Comparison of ENCODE assay signal across 17 cellular contexts in the genomic region with DNA sequence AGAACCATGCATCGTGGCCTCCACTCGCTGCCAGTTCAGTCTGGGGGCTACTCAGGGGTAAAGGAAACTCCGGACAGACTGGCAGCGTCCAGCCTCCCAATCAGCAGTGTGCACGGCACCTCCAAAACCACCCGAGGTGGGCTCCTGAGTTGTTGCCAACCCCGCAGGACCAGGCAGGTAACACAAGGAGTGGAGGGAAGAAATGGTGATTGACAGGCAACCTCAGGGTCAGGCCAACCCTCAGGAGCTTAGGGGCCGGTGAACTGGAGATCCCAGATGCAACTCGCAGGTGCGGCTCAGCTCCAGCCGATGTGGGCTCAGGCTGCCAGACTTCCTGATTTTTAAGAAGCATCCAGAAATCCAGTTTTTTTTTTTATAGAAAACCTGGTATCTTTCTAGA. TPM values are rescaled to one million over a fixed set of nuclear protein-coding genes. Genes with fewer than 3 reads are reported as not detected.
A peak's percentile ranks its signal among the peaks of the same experiment; 100 is the strongest.
DNase-seq lines count a peak whose midpoint lies in the region; ATAC-seq and TF ChIP-seq lines count a peak whose summit lies in the region.
"Had no signal": no experiment of that assay in that cellular context is flagged by ENCODE, and none has a peak within 500 bp of the region (broad histone marks: within the 10 kb centered on the region; RNA-seq: fewer than 3 reads in every experiment).

No MANE protein-coding gene starts in this region.

- H3K27ac Mint-ChIP-seq in chondrocyte (ENCODE audit: unreplicated experiment), result no peak overlapping the region

- intact Hi-C loops in upper lobe of right lung (cut with DNase I), result no loop called here

- no peak for ATAC-seq in upper lobe of right lung
- ATAC-seq in HG02981 (IDR thresholded peaks at IDR 0.05; ENCODE audit: unreplicated experiment), result no peak
- ATAC-seq: A549, HCT116 had no signal

- no peaks in the 10 kb centered on the region for H3K27me3 ChIP-seq in upper lobe of right lung

- CTCF ChIA-PET in HEK293T (lab: Yijun Ruan, JAX), result no interaction called here

- no peaks in the 10 kb centered on the region for H3K27me3 Mint-ChIP-seq in chondrocyte (ENCODE audit: low read depth)
- H3K27me3 Mint-ChIP-seq: CD4-positive, alpha-beta memory T cell had no signal

- no peak overlapping the region for H3K27ac ChIP-seq in upper lobe of right lung
- H3K27ac ChIP-seq: 22Rv1, A549, C4-2B, GM23248 had no signal

- POLR2A ChIA-PET in HEK293T (lab: Yijun Ruan, JAX), result no interaction called here

- H3K36me3 ChIP-seq in upper lobe of right lung, result no peaks in the 10 kb centered on the region

- peaks cover 5% of the 10 kb centered on the region for H3K4me1 Mint-ChIP-seq in chondrocyte (ENCODE audit: low read depth)
- H3K4me1 Mint-ChIP-seq: CD4-positive, alpha-beta memory T cell had no signal

- H3K9me3 ChIP-seq in upper lobe of right lung, result no peaks in the 10 kb centered on the region
- H3K9me3 ChIP-seq: A549 had no signal

- H3K4me3 Mint-ChIP-seq in chondrocyte (ENCODE audit: unreplicated experiment), result no peak overlapping the region
- H3K4me3 Mint-ChIP-seq: CD4-positive, alpha-beta memory T cell had no signal

- H3K9me3 Mint-ChIP-seq in chondrocyte (ENCODE audit: low read depth), result no peaks in the 10 kb centered on the region
- H3K9me3 Mint-ChIP-seq: CD4-positive, alpha-beta memory T cell had no signal

- no peak for TF ChIP-seq CTCF in chondrocyte (IDR thresholded peaks at IDR 0.05)
- no peak for TF ChIP-seq CTCF in upper lobe of right lung (IDR thresholded peaks at IDR 0.05)

- H3K4me1 ChIP-seq in upper lobe of right lung, result no peaks in the 10 kb centered on the region
- H3K4me1 ChIP-seq: A549 had no signal

- H3K4me3 ChIP-seq in upper lobe of right lung, result no peak overlapping the region
- H3K4me3 ChIP-seq: A549, GM23248 had no signal

- DNase-seq in activated CD4-positive, CD25-positive, alpha-beta regulatory T cell treated with anti-CD3 and anti-CD28 coated beads, Interleukin-2, amount 50 U/mL, for 72 hours, result peak; percentile 9
- DNase-seq in activated CD4-positive, CD25-positive, alpha-beta regulatory T cell (lab: John Stamatoyannopoulos, UW), result no peak
- DNase-seq in HEK293T (ENCODE audit: extremely low spot score), result no peak
- peak; percentile 55 for DNase-seq in chondrocyte (ENCODE audit: low spot score)
- DNase-seq in upper lobe of right lung, result peak; percentile 48
- no peak for DNase-seq in SIG-M5 treated with dmso at 0.1 percent for 504 hours (lab: John Stamatoyannopoulos, UW; ENCODE audit: unreplicated experiment)
- DNase-seq: AML-193; CD4-positive, alpha-beta memory T cell; DMS153; DMS79; GDM1; GM23248 had no signal

- peaks cover 5% of the 10 kb centered on the region for H3K36me3 Mint-ChIP-seq in chondrocyte (ENCODE audit: low read depth)
- H3K36me3 Mint-ChIP-seq: CD4-positive, alpha-beta memory T cell had no signal

TF ChIP-seq in HEK293T, 16 proteins besides CTCF, POLR2A, EP300 and RAD21:
- TF ChIP-seq HDGF (IDR thresholded peaks at IDR 0.05; ENCODE audit: borderline replicate concordance), result no peak
- TF ChIP-seq, protein P1, sequence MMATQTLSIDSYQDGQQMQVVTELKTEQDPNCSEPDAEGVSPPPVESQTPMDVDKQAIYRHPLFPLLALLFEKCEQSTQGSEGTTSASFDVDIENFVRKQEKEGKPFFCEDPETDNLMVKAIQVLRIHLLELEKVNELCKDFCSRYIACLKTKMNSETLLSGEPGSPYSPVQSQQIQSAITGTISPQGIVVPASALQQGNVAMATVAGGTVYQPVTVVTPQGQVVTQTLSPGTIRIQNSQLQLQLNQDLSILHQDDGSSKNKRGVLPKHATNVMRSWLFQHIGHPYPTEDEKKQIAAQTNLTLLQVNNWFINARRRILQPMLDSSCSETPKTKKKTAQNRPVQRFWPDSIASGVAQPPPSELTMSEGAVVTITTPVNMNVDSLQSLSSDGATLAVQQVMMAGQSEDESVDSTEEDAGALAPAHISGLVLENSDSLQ (IDR thresholded peaks at IDR 0.05), result 0 out of 2 replicates have a peak, but pooled peaks have one; percentile 18

RNA-seq across cellular contexts. Expression of a gene that starts 37.3 kb away (rescaled TPM):
- total RNA-seq in chondrocyte, result 19.1 to 43.1 TPM (median 43.0 TPM) in 3 replicates
- 54.7 TPM for total RNA-seq in upper lobe of right lung

Comparison
In these comparisons a context has a peak if more than half of its experiments do, and no peak if none do; other contexts are left out.
1. DNase-seq: peak in activated CD4-positive, CD25-positive, alpha-beta regulatory T cell treated with anti-CD3 and anti-CD28 coated beads, Interleukin-2, amount 50 U/mL, for 72 hours (single experiment), chondrocyte (single experiment) and upper lobe of right lung (single experiment); none in activated CD4-positive, CD25-positive, alpha-beta regulatory T cell (0 of 4), HEK293T (single experiment) and SIG-M5 treated with dmso at 0.1 percent for 504 hours (single experiment).